In the genomic region with DNA sequence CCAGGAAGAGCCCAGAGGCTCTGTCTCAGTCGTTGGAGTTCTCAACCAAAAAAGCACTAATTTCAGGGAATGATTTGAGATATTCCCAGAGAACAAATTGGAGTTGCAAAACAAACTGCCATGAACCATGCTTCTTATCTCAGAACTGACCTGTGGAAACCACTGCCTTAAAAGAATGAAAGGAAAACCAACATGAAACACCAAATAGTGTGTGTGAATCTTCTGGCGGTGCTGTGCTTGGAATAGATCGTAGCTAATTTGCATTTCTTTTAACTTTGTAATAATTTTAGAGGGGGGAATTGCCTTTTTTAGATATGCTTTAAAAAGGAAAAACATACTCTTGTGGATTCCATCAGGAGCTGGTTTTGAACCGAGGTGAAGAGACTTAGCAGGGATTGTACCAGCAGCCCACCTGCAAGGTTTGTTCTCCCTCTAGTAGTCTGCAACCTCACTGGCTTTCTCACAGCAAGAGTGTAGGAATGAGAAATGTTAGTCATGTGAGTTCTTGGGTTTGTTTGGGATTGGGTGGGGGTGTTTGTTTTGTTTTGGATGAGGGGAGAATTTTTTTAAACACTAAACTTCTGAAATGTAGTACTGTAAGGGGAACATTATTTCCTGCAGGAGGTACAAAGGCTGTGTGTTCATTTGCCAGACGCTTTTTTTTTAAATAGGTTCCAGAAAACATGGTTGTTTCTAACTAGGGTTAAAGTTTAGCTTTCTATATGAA, we compare ENCODE assay signal across 1 cellular context.
A peak's percentile ranks its signal among the peaks of the same experiment; 100 is the strongest.
TF ChIP-seq lines count a peak whose summit lies in the region.

No MANE protein-coding gene starts in this region.

TF ChIP-seq in HepG2, 621 proteins besides CTCF, POLR2A, EP300 and RAD21 (continued from another document and continues in another):
- TF ChIP-seq, protein P1, sequence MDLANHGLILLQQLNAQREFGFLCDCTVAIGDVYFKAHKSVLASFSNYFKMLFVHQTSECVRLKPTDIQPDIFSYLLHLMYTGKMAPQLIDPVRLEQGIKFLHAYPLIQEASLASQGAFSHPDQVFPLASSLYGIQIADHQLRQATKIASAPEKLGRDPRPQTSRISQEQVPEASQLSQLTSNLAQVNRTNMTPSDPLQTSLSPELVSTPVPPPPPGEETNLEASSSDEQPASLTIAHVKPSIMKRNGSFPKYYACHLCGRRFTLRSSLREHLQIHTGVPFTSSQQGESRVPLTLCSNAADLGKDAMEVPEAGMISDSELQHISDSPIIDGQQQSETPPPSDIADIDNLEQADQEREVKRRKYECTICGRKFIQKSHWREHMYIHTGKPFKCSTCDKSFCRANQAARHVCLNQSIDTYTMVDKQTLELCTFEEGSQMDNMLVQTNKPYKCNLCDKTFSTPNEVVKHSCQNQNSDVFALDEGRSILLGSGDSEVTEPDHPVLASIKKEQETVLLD (CRISPR knock-in tag; IDR thresholded peaks at IDR 0.05; ENCODE audit: low read depth), result no peak
- TF ChIP-seq HNF4G (IDR thresholded peaks at IDR 0.05; ENCODE audit: borderline replicate concordance, low read depth, low read length) (0 out of 2 replicates have a peak, but pooled peaks have one; percentile 36), HNF4G (CRISPR knock-in tag; IDR thresholded peaks at IDR 0.05; ENCODE audit: borderline replicate concordance, low read depth) (no peak), MYC (CRISPR knock-in tag; IDR thresholded peaks at IDR 0.05; ENCODE audit: borderline replicate concordance) (no peak), POLR2AphosphoS5 (IDR thresholded peaks at IDR 0.05; ENCODE audit: low read depth, low read length) (peak; percentile 83), ZNF451 (CRISPR knock-in tag; IDR thresholded peaks at IDR 0.05) (no peak), ZBTB42 (CRISPR knock-in tag; IDR thresholded peaks at IDR 0.05) (no peak), ATM (IDR thresholded peaks at IDR 0.05; ENCODE audit: borderline replicate concordance) (no peak), ZNF749 (CRISPR knock-in tag; IDR thresholded peaks at IDR 0.05; ENCODE audit: borderline replicate concordance) (no peak), NR2C2 (CRISPR knock-in tag; IDR thresholded peaks at IDR 0.05; ENCODE audit: borderline replicate concordance) (no peak), ZNF761 (CRISPR knock-in tag; conservative IDR thresholded peaks at IDR 0.05) (no peak), ZNF256 (CRISPR knock-in tag; conservative IDR thresholded peaks at IDR 0.05) (no peak), DNMT1 (CRISPR knock-in tag; IDR thresholded peaks at IDR 0.05) (no peak), ZNF251 (CRISPR knock-in tag; IDR thresholded peaks at IDR 0.05) (no peak), ZNF432 (CRISPR knock-in tag; IDR thresholded peaks at IDR 0.05; ENCODE audit: borderline replicate concordance) (no peak), ZNF782 (CRISPR knock-in tag; IDR thresholded peaks at IDR 0.05; ENCODE audit: borderline replicate concordance) (no peak), HOXD1 (CRISPR knock-in tag; IDR thresholded peaks at IDR 0.05) (no peak), ADNP (CRISPR knock-in tag; IDR thresholded peaks at IDR 0.05) (no peak), FOSL1 (CRISPR knock-in tag; IDR thresholded peaks at IDR 0.05; ENCODE audit: borderline replicate concordance) (no peak), STAG1 (CRISPR knock-in tag; IDR thresholded peaks at IDR 0.05) (peak; percentile 16), ZNF614 (CRISPR knock-in tag; IDR thresholded peaks at IDR 0.05; ENCODE audit: borderline replicate concordance) (peak; percentile 56; the same call in 1 of the 2 replicates), MED8 (CRISPR knock-in tag; IDR thresholded peaks at IDR 0.05; ENCODE audit: insufficient replicate concordance) (no peak), TAF15 (IDR thresholded peaks at IDR 0.05; ENCODE audit: low read depth, low read length, poor library complexity, severe bottlenecking) (no peak), MTF1 (CRISPR knock-in tag; IDR thresholded peaks at IDR 0.05) (no peak), HNRNPL (IDR thresholded peaks at IDR 0.05; ENCODE audit: low read depth, low read length) (no peak)
- TF ChIP-seq, protein P2, sequence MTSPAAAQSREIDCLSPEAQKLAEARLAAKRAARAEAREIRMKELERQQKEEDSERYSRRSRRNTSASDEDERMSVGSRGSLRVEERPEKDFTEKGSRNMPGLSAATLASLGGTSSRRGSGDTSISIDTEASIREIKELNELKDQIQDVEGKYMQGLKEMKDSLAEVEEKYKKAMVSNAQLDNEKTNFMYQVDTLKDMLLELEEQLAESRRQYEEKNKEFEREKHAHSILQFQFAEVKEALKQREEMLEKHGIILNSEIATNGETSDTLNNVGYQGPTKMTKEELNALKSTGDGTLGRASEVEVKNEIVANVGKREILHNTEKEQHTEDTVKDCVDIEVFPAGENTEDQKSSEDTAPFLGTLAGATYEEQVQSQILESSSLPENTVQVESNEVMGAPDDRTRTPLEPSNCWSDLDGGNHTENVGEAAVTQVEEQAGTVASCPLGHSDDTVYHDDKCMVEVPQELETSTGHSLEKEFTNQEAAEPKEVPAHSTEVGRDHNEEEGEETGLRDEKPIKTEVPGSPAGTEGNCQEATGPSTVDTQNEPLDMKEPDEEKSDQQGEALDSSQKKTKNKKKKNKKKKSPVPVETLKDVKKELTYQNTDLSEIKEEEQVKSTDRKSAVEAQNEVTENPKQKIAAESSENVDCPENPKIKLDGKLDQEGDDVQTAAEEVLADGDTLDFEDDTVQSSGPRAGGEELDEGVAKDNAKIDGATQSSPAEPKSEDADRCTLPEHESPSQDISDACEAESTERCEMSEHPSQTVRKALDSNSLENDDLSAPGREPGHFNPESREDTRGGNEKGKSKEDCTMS (CRISPR knock-in tag; conservative IDR thresholded peaks at IDR 0.05), result no peak
- TF ChIP-seq, protein P3, sequence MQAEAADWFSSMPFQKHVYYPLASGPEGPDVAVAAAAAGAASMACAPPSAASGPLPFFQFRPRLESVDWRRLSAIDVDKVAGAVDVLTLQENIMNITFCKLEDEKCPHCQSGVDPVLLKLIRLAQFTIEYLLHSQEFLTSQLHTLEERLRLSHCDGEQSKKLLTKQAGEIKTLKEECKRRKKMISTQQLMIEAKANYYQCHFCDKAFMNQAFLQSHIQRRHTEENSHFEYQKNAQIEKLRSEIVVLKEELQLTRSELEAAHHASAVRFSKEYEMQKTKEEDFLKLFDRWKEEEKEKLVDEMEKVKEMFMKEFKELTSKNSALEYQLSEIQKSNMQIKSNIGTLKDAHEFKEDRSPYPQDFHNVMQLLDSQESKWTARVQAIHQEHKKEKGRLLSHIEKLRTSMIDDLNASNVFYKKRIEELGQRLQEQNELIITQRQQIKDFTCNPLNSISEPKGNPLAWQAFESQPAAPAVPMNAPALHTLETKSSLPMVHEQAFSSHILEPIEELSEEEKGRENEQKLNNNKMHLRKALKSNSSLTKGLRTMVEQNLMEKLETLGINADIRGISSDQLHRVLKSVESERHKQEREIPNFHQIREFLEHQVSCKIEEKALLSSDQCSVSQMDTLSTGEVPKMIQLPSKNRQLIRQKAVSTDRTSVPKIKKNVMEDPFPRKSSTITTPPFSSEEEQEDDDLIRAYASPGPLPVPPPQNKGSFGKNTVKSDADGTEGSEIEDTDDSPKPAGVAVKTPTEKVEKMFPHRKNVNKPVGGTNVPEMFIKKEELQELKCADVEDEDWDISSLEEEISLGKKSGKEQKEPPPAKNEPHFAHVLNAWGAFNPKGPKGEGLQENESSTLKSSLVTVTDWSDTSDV (CRISPR knock-in tag; IDR thresholded peaks at IDR 0.05), result no peak
- TF ChIP-seq, protein P4, sequence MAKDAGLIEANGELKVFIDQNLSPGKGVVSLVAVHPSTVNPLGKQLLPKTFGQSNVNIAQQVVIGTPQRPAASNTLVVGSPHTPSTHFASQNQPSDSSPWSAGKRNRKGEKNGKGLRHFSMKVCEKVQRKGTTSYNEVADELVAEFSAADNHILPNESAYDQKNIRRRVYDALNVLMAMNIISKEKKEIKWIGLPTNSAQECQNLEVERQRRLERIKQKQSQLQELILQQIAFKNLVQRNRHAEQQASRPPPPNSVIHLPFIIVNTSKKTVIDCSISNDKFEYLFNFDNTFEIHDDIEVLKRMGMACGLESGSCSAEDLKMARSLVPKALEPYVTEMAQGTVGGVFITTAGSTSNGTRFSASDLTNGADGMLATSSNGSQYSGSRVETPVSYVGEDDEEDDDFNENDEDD (CRISPR knock-in tag; IDR thresholded peaks at IDR 0.05; ENCODE audit: borderline replicate concordance), result no peak
- TF ChIP-seq, protein P5, sequence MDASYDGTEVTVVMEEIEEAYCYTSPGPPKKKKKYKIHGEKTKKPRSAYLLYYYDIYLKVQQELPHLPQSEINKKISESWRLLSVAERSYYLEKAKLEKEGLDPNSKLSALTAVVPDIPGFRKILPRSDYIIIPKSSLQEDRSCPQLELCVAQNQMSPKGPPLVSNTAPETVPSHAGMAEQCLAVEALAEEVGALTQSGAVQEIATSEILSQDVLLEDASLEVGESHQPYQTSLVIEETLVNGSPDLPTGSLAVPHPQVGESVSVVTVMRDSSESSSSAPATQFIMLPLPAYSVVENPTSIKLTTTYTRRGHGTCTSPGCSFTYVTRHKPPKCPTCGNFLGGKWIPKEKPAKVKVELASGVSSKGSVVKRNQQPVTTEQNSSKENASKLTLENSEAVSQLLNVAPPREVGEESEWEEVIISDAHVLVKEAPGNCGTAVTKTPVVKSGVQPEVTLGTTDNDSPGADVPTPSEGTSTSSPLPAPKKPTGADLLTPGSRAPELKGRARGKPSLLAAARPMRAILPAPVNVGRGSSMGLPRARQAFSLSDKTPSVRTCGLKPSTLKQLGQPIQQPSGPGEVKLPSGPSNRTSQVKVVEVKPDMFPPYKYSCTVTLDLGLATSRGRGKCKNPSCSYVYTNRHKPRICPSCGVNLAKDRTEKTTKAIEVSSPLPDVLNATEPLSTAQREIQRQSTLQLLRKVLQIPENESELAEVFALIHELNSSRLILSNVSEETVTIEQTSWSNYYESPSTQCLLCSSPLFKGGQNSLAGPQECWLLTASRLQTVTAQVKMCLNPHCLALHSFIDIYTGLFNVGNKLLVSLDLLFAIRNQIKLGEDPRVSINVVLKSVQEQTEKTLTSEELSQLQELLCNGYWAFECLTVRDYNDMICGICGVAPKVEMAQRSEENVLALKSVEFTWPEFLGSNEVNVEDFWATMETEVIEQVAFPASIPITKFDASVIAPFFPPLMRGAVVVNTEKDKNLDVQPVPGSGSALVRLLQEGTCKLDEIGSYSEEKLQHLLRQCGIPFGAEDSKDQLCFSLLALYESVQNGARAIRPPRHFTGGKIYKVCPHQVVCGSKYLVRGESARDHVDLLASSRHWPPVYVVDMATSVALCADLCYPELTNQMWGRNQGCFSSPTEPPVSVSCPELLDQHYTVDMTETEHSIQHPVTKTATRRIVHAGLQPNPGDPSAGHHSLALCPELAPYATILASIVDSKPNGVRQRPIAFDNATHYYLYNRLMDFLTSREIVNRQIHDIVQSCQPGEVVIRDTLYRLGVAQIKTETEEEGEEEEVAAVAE (CRISPR knock-in tag; IDR thresholded peaks at IDR 0.05; ENCODE audit: borderline replicate concordance), result no peak
- TF ChIP-seq, protein P6, sequence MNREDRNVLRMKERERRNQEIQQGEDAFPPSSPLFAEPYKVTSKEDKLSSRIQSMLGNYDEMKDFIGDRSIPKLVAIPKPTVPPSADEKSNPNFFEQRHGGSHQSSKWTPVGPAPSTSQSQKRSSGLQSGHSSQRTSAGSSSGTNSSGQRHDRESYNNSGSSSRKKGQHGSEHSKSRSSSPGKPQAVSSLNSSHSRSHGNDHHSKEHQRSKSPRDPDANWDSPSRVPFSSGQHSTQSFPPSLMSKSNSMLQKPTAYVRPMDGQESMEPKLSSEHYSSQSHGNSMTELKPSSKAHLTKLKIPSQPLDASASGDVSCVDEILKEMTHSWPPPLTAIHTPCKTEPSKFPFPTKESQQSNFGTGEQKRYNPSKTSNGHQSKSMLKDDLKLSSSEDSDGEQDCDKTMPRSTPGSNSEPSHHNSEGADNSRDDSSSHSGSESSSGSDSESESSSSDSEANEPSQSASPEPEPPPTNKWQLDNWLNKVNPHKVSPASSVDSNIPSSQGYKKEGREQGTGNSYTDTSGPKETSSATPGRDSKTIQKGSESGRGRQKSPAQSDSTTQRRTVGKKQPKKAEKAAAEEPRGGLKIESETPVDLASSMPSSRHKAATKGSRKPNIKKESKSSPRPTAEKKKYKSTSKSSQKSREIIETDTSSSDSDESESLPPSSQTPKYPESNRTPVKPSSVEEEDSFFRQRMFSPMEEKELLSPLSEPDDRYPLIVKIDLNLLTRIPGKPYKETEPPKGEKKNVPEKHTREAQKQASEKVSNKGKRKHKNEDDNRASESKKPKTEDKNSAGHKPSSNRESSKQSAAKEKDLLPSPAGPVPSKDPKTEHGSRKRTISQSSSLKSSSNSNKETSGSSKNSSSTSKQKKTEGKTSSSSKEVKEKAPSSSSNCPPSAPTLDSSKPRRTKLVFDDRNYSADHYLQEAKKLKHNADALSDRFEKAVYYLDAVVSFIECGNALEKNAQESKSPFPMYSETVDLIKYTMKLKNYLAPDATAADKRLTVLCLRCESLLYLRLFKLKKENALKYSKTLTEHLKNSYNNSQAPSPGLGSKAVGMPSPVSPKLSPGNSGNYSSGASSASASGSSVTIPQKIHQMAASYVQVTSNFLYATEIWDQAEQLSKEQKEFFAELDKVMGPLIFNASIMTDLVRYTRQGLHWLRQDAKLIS (CRISPR knock-in tag; IDR thresholded peaks at IDR 0.05), result no peak
- TF ChIP-seq, protein P7, sequence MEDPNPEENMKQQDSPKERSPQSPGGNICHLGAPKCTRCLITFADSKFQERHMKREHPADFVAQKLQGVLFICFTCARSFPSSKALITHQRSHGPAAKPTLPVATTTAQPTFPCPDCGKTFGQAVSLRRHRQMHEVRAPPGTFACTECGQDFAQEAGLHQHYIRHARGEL (CRISPR knock-in tag; IDR thresholded peaks at IDR 0.05), result no peak
- TF ChIP-seq, protein P8, sequence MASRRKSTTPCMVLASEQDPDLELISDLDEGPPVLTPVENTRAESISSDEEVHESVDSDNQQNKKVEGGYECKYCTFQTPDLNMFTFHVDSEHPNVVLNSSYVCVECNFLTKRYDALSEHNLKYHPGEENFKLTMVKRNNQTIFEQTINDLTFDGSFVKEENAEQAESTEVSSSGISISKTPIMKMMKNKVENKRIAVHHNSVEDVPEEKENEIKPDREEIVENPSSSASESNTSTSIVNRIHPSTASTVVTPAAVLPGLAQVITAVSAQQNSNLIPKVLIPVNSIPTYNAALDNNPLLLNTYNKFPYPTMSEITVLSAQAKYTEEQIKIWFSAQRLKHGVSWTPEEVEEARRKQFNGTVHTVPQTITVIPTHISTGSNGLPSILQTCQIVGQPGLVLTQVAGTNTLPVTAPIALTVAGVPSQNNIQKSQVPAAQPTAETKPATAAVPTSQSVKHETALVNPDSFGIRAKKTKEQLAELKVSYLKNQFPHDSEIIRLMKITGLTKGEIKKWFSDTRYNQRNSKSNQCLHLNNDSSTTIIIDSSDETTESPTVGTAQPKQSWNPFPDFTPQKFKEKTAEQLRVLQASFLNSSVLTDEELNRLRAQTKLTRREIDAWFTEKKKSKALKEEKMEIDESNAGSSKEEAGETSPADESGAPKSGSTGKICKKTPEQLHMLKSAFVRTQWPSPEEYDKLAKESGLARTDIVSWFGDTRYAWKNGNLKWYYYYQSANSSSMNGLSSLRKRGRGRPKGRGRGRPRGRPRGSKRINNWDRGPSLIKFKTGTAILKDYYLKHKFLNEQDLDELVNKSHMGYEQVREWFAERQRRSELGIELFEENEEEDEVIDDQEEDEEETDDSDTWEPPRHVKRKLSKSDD (CRISPR knock-in tag; IDR thresholded peaks at IDR 0.05; ENCODE audit: low read depth), result no peak
